13 cellular contexts compared by ENCODE assay signal in the genomic region with DNA sequence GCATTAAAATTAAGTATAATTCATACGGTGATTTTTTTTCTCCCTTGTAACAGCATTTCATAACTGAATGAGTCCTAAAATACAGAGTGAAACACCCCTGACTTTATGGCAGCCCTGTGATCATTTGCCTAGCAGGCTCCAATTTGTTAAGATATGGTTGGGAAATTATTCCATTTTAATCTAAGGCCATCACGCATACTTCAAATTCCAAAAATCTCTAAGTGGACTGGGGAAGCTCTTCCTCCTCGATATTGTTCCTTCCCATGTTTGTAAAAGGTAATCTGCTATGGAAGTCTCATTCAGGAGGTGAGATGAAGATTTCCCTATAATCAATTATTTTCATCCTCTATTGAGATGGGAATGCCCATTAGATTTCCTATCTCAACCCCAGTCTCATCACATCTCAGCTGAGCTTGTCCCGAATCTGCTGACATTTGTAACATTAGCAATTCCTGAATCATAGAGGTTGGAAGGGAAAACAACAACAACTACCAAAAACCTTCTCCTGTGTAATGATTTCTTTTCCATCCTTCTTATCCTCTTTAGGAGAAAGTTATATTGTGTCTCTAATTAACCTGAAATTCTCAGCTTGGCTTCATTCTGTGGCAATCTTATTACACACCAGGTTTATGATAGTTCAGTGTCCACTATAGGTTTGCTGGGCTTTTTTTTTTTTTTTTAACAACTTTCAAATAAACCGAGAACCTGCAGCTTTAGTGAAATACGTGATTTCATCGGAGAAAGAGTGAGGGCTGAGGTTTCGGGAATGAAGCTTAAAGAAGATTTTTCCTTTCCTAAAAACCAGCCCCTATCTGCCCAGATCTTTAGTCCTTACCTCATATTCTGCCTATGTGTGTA. TPM values are rescaled to one million over a fixed set of nuclear protein-coding genes. Genes with fewer than 3 reads are reported as not detected.
A peak's percentile ranks its signal among the peaks of the same experiment; 100 is the strongest.
DNase-seq lines count a peak whose midpoint lies in the region; ATAC-seq and TF ChIP-seq lines count a peak whose summit lies in the region.
"Had no signal": no experiment of that assay in that cellular context is flagged by ENCODE, and none has a peak within 500 bp of the region (broad histone marks: within the 10 kb centered on the region; RNA-seq: fewer than 3 reads in every experiment).

No MANE protein-coding gene starts in this region.

- no peak overlapping the region for H3K9ac ChIP-seq in liver (ENCODE audit: low read depth in 1 of 2, low read length in 2 of 2)
- peak overlapping the region; percentile 78 for H3K9ac ChIP-seq in stomach smooth muscle (ENCODE audit: low read length in 2 of 2)
- H3K9ac ChIP-seq: SK-N-SH had no signal

- 62% methylated on average over 8 of the region's 8 CpGs for WGBS in liver

- H3K36me3 Mint-ChIP-seq in GM23338 (ENCODE audit: low read depth) (no peaks in the 10 kb centered on the region), brain (peaks cover 14% of the 10 kb centered on the region)

- H3K4me3 ChIP-seq in GM23338 (peak overlapping the region; percentile 54; the same call in 1 of the 2 replicates), liver (ENCODE audit: low read depth in 1 of 3, low read length in 3 of 3) (no peak overlapping the region), stomach smooth muscle (ENCODE audit: low read length in 2 of 2) (peak overlapping the region; percentile 94 to 97)

- H3K36me3 ChIP-seq in GM23338 (ENCODE audit: insufficient read depth), result no peaks in the 10 kb centered on the region
- H3K36me3 ChIP-seq in liver (ENCODE audit: control insufficient read depth in 4 of 4, insufficient read depth in 3 of 4, low read depth in 1 of 4, low read length in 3 of 4), result no peaks in the 10 kb centered on the region
- H3K36me3 ChIP-seq in stomach smooth muscle (ENCODE audit: control insufficient read depth in 2 of 2, insufficient read depth in 2 of 2, low read length in 2 of 2), result peaks cover 0 to 8% of the 10 kb centered on the region in 2 donors

- H3K4me3 Mint-ChIP-seq in GM23338 (peak overlapping the region; percentile 31; the same call in 1 of the 3 replicates), brain (peak overlapping the region; percentile 37 to 96 (median 94))
- H3K4me3 Mint-ChIP-seq: activated CD4-positive, alpha-beta memory T cell treated with anti-CD3 and anti-CD28 coated beads, Interleukin-2, amount 10 ng/mL, durations not matched to agents 7 days and 5 days had no signal

- H3K9me2 ChIP-seq in GM23338 (ENCODE audit: insufficient read depth), result no peaks in the 10 kb centered on the region
- H3K9me2 ChIP-seq: SK-N-SH had no signal

- peaks cover 93% of the 10 kb centered on the region for H3K27me3 Mint-ChIP-seq in GM23338 (ENCODE audit: insufficient read depth, low read depth, poor library complexity)
- H3K27me3 Mint-ChIP-seq in brain, result peaks cover 86% of the 10 kb centered on the region

- peaks cover 82% of the 10 kb centered on the region for H3K4me1 ChIP-seq in GM23338 (ENCODE audit: insufficient read depth)
- H3K4me1 ChIP-seq in liver (ENCODE audit: control insufficient read depth in 4 of 4, insufficient read depth in 4 of 4, low read length in 3 of 4), result peaks cover 1 to 40% (median 36%) of the 10 kb centered on the region in 4 donors
- H3K4me1 ChIP-seq in stomach smooth muscle (ENCODE audit: control insufficient read depth, insufficient read depth, low read length), result peaks cover 12% of the 10 kb centered on the region

- H3K4me2 ChIP-seq in GM23338, result peak overlapping the region; percentile 77

- H2AFZ ChIP-seq in GM23338, result no peak overlapping the region

- H3K9me3 Mint-ChIP-seq in GM23338, result peaks cover 3% of the 10 kb centered on the region
- peaks cover 0 to 6% (median 0%) of the 10 kb centered on the region in 5 experiments for H3K9me3 Mint-ChIP-seq in brain
- H3K9me3 Mint-ChIP-seq: activated CD4-positive, alpha-beta memory T cell treated with anti-CD3 and anti-CD28 coated beads, Interleukin-2, amount 10 ng/mL, durations not matched to agents 7 days and 5 days had no signal

- no peaks in the 10 kb centered on the region for H3K9me3 ChIP-seq in liver (ENCODE audit: control insufficient read depth in 4 of 4, low read length in 3 of 4)
- no peaks in the 10 kb centered on the region for H3K9me3 ChIP-seq in stomach smooth muscle (ENCODE audit: control insufficient read depth in 2 of 2, low read length in 2 of 2)
- H3K9me3 ChIP-seq: SK-N-SH had no signal

- TF ChIP-seq CTCF in GM23338 (conservative IDR thresholded peaks at IDR 0.05; ENCODE audit: low read depth in 2 of 2) (no peak), brain (conservative IDR thresholded peaks at IDR 0.05) (no peak), liver (IDR thresholded peaks at IDR 0.05; ENCODE audit: low read depth, low read length, missing input control) (no peak)

- H3K4me1 Mint-ChIP-seq in GM23338 (peaks cover 62% of the 10 kb centered on the region), brain (peaks cover 49% of the 10 kb centered on the region)

- ATAC-seq in GM23338 (no peak), GM19467 (IDR thresholded peaks at IDR 0.05; ENCODE audit: unreplicated experiment) (no peak)

- peaks cover 21% of the 10 kb centered on the region; the same call in 1 of the 2 replicates for H4K20me1 ChIP-seq in GM23338 (replicated peaks; ENCODE audit: insufficient read depth)

- H3K27ac Mint-ChIP-seq in GM23338 (no peak overlapping the region), brain (peak overlapping the region in 4 of 5 experiments; percentile 12 to 99 (median 98))
- H3K27ac Mint-ChIP-seq: activated CD4-positive, alpha-beta memory T cell treated with anti-CD3 and anti-CD28 coated beads, Interleukin-2, amount 10 ng/mL, durations not matched to agents 7 days and 5 days had no signal

- H3K27ac ChIP-seq in GM23338 (ENCODE audit: low read depth) (no peak overlapping the region), liver (ENCODE audit: low read depth in 1 of 2, low read length in 2 of 2) (peak overlapping the region; percentile 8 to 45), stomach smooth muscle (ENCODE audit: low read length) (peak overlapping the region; percentile 98)

- TF ChIP-seq RAD21 in liver (IDR thresholded peaks at IDR 0.05), result no peak

- no peak for DNase-seq in GM23338 (ENCODE audit: low spot score)
- DNase-seq in NCI-H2029 (lab: John Stamatoyannopoulos, UW), result no peak
- no peak for DNase-seq in NCI-H146 treated with DMSO at 0.1 percent for 48 hours (lab: John Stamatoyannopoulos, UW; ENCODE audit: unreplicated experiment)
- no peak for DNase-seq in stimulated activated CD4-positive, alpha-beta T cell treated with anti-CD3 and anti-CD28 coated beads, Interleukin-15, amount 100 ng/mL, for 24 hours
- DNase-seq: activated CD4-positive, alpha-beta memory T cell treated with anti-CD3 and anti-CD28 coated beads, Interleukin-2, amount 10 ng/mL, durations not matched to agents 7 days and 5 days; KG1; NCI-H2227 treated with DMSO at 0.1 percent for 48 hours; posterior cingulate gyrus; SK-N-SH had no signal

- H3K79me2 ChIP-seq in GM23338 (replicated peaks; ENCODE audit: insufficient read depth), result no peaks in the 10 kb centered on the region

- peaks cover 95% of the 10 kb centered on the region for H3K27me3 ChIP-seq in GM23338 (ENCODE audit: insufficient read depth)
- H3K27me3 ChIP-seq in liver (ENCODE audit: control insufficient read depth in 4 of 4, insufficient read depth in 4 of 4, low read length in 3 of 4), result no peaks in the 10 kb centered on the region
- H3K27me3 ChIP-seq in stomach smooth muscle (ENCODE audit: control insufficient read depth in 1 of 2, insufficient read depth in 2 of 2, low read length in 2 of 2), result no peaks in the 10 kb centered on the region

- H3F3A ChIP-seq in GM23338 (replicated peaks; ENCODE audit: low read depth), result peaks cover 53% of the 10 kb centered on the region

TF ChIP-seq in GM23338, 12 proteins besides CTCF, POLR2A, EP300 and RAD21:
- TF ChIP-seq EZH2 (IDR thresholded peaks at IDR 0.05; ENCODE audit: low read depth, unreplicated experiment) (peak; percentile 66), EZH2phosphoT487 (IDR thresholded peaks at IDR 0.05; ENCODE audit: unreplicated experiment) (no peak)

TF ChIP-seq in liver, 16 proteins besides CTCF, POLR2A, EP300 and RAD21:
- TF ChIP-seq EGR1 (IDR thresholded peaks at IDR 0.05; ENCODE audit: low read depth in 2 of 2) (no peak), TAF1 (conservative IDR thresholded peaks at IDR 0.05) (no peak), HNF4A (conservative IDR thresholded peaks at IDR 0.05) (no peak), JUND (IDR thresholded peaks at IDR 0.05) (no peak), SP1 (IDR thresholded peaks at IDR 0.05) (no peak)
- TF ChIP-seq, protein P1, sequence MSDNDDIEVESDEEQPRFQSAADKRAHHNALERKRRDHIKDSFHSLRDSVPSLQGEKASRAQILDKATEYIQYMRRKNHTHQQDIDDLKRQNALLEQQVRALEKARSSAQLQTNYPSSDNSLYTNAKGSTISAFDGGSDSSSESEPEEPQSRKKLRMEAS (IDR thresholded peaks at IDR 0.05), result no peak
- TF ChIP-seq, protein P2, sequence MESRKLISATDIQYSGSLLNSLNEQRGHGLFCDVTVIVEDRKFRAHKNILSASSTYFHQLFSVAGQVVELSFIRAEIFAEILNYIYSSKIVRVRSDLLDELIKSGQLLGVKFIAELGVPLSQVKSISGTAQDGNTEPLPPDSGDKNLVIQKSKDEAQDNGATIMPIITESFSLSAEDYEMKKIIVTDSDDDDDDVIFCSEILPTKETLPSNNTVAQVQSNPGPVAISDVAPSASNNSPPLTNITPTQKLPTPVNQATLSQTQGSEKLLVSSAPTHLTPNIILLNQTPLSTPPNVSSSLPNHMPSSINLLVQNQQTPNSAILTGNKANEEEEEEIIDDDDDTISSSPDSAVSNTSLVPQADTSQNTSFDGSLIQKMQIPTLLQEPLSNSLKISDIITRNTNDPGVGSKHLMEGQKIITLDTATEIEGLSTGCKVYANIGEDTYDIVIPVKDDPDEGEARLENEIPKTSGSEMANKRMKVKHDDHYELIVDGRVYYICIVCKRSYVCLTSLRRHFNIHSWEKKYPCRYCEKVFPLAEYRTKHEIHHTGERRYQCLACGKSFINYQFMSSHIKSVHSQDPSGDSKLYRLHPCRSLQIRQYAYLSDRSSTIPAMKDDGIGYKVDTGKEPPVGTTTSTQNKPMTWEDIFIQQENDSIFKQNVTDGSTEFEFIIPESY (IDR thresholded peaks at IDR 0.05), result no peak

RNA-seq across cellular contexts. Expression of gene NR2F2, which starts 2.2 kb away (rescaled TPM):
- total RNA-seq in GM23338 (2014; rRNA removed; shearing (Covaris generic)), result not detected in 2 replicates
- polyA plus RNA-seq in GM23338 (2016; fragmentation: Nextera tagmentation; extraction: Ambion mirVana), result 0.16 and 0.23 TPM in 2 replicates
- 60.4 TPM for polyA plus RNA-seq in brain (ENCODE audit: insufficient read depth, low read depth, low replicate concordance)
- total RNA-seq in liver, result 1 to 10 TPM; 5.9 to 6.4 TPM
- 10 to 100 TPM; 12.0 to 22.4 TPM for polyA plus RNA-seq in liver
- total RNA-seq: activated CD4-positive, alpha-beta memory T cell treated with anti-CD3 and anti-CD28 coated beads, Interleukin-2, amount 10 ng/mL, durations not matched to agents 7 days and 5 days had no signal

Comparison
In these comparisons a context has a peak if more than half of its experiments do, and no peak if none do; other contexts are left out.
1. H3K4me3 ChIP-seq: peak in GM23338 (single experiment) and stomach smooth muscle (2 of 2); none in liver (0 of 3).
2. H3K9ac ChIP-seq: peak in stomach smooth muscle (2 of 2); none in liver (0 of 2).
3. RNA of gene NR2F2, which starts 2.2 kb away (polyA plus RNA-seq): 60.4 TPM in brain (single experiment) and 12.0 to 22.4 TPM in liver; 0.16 to 0.23 TPM in GM23338; every median in the first group is over 10 times any median in the second.